9 cellular contexts compared by ENCODE assay signal in the genomic region with DNA sequence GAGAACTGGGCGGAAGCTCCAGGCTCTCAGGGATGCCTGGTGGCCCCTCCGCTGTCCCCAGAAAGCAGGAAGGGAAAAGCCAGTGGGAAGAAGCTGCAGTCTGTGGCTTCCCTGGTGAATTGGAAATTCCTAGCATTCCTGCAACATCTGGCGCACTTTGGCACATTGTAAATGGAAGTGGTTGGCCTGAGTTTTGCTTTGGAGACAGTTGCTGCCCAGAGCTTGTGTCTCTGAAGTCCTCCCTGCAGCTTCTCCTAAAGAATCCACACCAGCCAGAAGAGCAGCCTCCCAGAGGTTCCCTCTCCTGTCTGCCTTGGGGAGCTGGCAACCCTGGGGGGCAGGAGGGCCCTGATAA. TPM values are rescaled to one million over a fixed set of nuclear protein-coding genes. Genes with fewer than 3 reads are reported as not detected.
DNase-seq lines count a peak whose midpoint lies in the region; ATAC-seq and TF ChIP-seq lines count a peak whose summit lies in the region.
"Had no signal": no experiment of that assay in that cellular context is flagged by ENCODE, and none has a peak within 500 bp of the region (broad histone marks: within the 10 kb centered on the region; RNA-seq: fewer than 3 reads in every experiment).

No MANE protein-coding gene starts in this region.

- CTCF ChIA-PET in Caco-2 (lab: Charles Lee) = interaction anchor here (0.6 to 2.8 kb wide), 6 partner anchors 10 to 85 kb away, joined by 3 to 30 read pairs (median 8); no protein-coding TSS in a partner anchor

- H3K27ac ChIP-seq in gastroesophageal sphincter (peak overlapping the region; percentile 10 to 89 (median 84)), parathyroid adenoma (peak overlapping the region; percentile 88)

- H3K36me3 ChIP-seq in Caco-2 (ENCODE audit: control insufficient read depth, insufficient read depth, low read length) (peaks cover 4% of the 10 kb centered on the region), gastroesophageal sphincter (peaks cover 0 to 19% of the 10 kb centered on the region in 2 donors), parathyroid adenoma (ENCODE audit: control insufficient read depth, insufficient read depth, low read length) (no peaks in the 10 kb centered on the region)

- WGBS in gastroesophageal sphincter (ENCODE audit: low coverage in 1 of 2), 2 donors = no CpG with 5 or more reads among the region's 3 CpGs

- intact Hi-C loops in Caco-2 (cut with micrococcal nuclease; ENCODE audit: unreplicated experiment) = loop anchor here (1.0 kb wide), 3 partner anchors 7 to 19 kb away; no protein-coding TSS in a partner anchor

- no peak for TF ChIP-seq EP300 in gastroesophageal sphincter (IDR thresholded peaks at IDR 0.05)

- peaks cover 13% of the 10 kb centered on the region for H3K36me3 Mint-ChIP-seq in Caco-2 (ENCODE audit: insufficient read depth, unreplicated experiment)
- H3K36me3 Mint-ChIP-seq in stimulated activated memory B cell treated with anti-CD40 and anti-IgM and Interleukin-4, amounts not matched to agents 10 μg/mL and 1 μg/mL and 100 μg/mL, for 72 hours = no peaks in the 10 kb centered on the region

- no peak overlapping the region for H3K4me2 ChIP-seq in parathyroid adenoma (ENCODE audit: low read length)

- H3K9ac ChIP-seq in parathyroid adenoma = no peak overlapping the region

- TF ChIP-seq CTCF in Caco-2 (IDR thresholded peaks at IDR 0.05; ENCODE audit: insufficient read depth in 1 of 2, low read depth in 1 of 2, low read length in 1 of 2, severe bottlenecking in 1 of 2, unreplicated experiment in 1 of 2) (no peak), gastroesophageal sphincter (IDR thresholded peaks at IDR 0.05) (no peak), parathyroid adenoma (IDR thresholded peaks at IDR 0.05) (no peak)

- H3K9me3 ChIP-seq in Caco-2 (no peaks in the 10 kb centered on the region), gastroesophageal sphincter (no peaks in the 10 kb centered on the region), parathyroid adenoma (ENCODE audit: control insufficient read depth, low read length) (no peaks in the 10 kb centered on the region)

- H3K4me1 Mint-ChIP-seq in Caco-2 (ENCODE audit: low read depth, unreplicated experiment) = peaks cover 46% of the 10 kb centered on the region
- H3K4me1 Mint-ChIP-seq in stimulated activated memory B cell treated with anti-CD40 and anti-IgM and Interleukin-4, amounts not matched to agents 10 μg/mL and 1 μg/mL and 100 μg/mL, for 72 hours = no peaks in the 10 kb centered on the region

- peak overlapping the region; percentile 86 for H3K27ac Mint-ChIP-seq in Caco-2 (ENCODE audit: unreplicated experiment)
- H3K27ac Mint-ChIP-seq in stimulated activated memory B cell treated with anti-CD40 and anti-IgM and Interleukin-4, amounts not matched to agents 10 μg/mL and 1 μg/mL and 100 μg/mL, for 72 hours = no peak overlapping the region

- peak overlapping the region; percentile 69 for H3K4me3 Mint-ChIP-seq in Caco-2 (ENCODE audit: unreplicated experiment)
- no peak overlapping the region for H3K4me3 Mint-ChIP-seq in stimulated activated memory B cell treated with anti-CD40 and anti-IgM and Interleukin-4, amounts not matched to agents 10 μg/mL and 1 μg/mL and 100 μg/mL, for 72 hours

- no peaks in the 10 kb centered on the region for H3K27me3 ChIP-seq in Caco-2 (replicated peaks; ENCODE audit: control insufficient read depth, insufficient read depth, low read length)
- H3K27me3 ChIP-seq in gastroesophageal sphincter = no peaks in the 10 kb centered on the region
- no peaks in the 10 kb centered on the region for H3K27me3 ChIP-seq in parathyroid adenoma (ENCODE audit: control insufficient read depth, insufficient read depth, low read length)

- no peak for TF ChIP-seq POLR2A in gastroesophageal sphincter (IDR thresholded peaks at IDR 0.05)

- no peak overlapping the region for H2AFZ ChIP-seq in parathyroid adenoma

- BruUV-seq in Caco-2 (replicated peaks; lab: Mats Ljungman, UMichigan) = no TSS peak

- no peaks in the 10 kb centered on the region for H3K27me3 Mint-ChIP-seq in Caco-2 (ENCODE audit: insufficient read depth, unreplicated experiment)
- H3K27me3 Mint-ChIP-seq in stimulated activated memory B cell treated with anti-CD40 and anti-IgM and Interleukin-4, amounts not matched to agents 10 μg/mL and 1 μg/mL and 100 μg/mL, for 72 hours = peaks cover 5% of the 10 kb centered on the region

- peaks cover 58% of the 10 kb centered on the region for H3K4me1 ChIP-seq in Caco-2
- H3K4me1 ChIP-seq in gastroesophageal sphincter = peaks cover 3 to 69% (median 43%) of the 10 kb centered on the region in 3 donors
- peaks cover 10% of the 10 kb centered on the region for H3K4me1 ChIP-seq in parathyroid adenoma

- in situ Hi-C loops in SK-MEL-5 (cut with HindIII; ENCODE audit: low pct_unique_long_range_greater_than_20kb, low sequenced_read_pairs) = no loop called here

- peak; percentile 8 for ATAC-seq in gastroesophageal sphincter
- no peak for ATAC-seq in stimulated activated memory B cell treated with anti-CD40 and anti-IgM and Interleukin-4, amounts not matched to agents 10 μg/mL and 1 μg/mL and 100 μg/mL, for 72 hours
- no peak for ATAC-seq in GM19324 (IDR thresholded peaks at IDR 0.05; ENCODE audit: low FRiP score, unreplicated experiment)

- DNase-seq in Caco-2 (peak in 1 of 2 experiments; percentile 65), SK-MEL-5 (ENCODE audit: low read depth, low spot score) (peak; percentile 21), OCI-M1 (lab: John Stamatoyannopoulos, UW) (no peak)
- no peak for DNase-seq in activated naive CD4-positive, alpha-beta T cell (lab: John Stamatoyannopoulos, UW)
- DNase-seq: DMS79 treated with DMSO at 0.1 percent for 48 hours had no signal

- peaks cover 13% of the 10 kb centered on the region for H3K79me2 ChIP-seq in parathyroid adenoma

- POLR2A ChIA-PET in Caco-2 (lab: Charles Lee) = interaction anchor here (0.6 to 1.9 kb wide), 5 partner anchors 9 to 56 kb away, joined by 3 to 13 read pairs (median 7); no protein-coding TSS in a partner anchor

- H3K4me3 ChIP-seq in Caco-2 (ENCODE audit: low read depth, low read length) (no peak overlapping the region), gastroesophageal sphincter (no peak overlapping the region), parathyroid adenoma (ENCODE audit: low read depth, low read length) (no peak overlapping the region)

- no peaks in the 10 kb centered on the region for H3K9me3 Mint-ChIP-seq in Caco-2 (ENCODE audit: unreplicated experiment)
- no peaks in the 10 kb centered on the region for H3K9me3 Mint-ChIP-seq in stimulated activated memory B cell treated with anti-CD40 and anti-IgM and Interleukin-4, amounts not matched to agents 10 μg/mL and 1 μg/mL and 100 μg/mL, for 72 hours

RNA-seq across cellular contexts. Expression of gene ARHGEF10L, which starts 48.2 kb away (rescaled TPM):
- total RNA-seq in Caco-2 (2022) (31.3 and 34.0 TPM in 2 replicates), gastroesophageal sphincter (10 to 100 TPM; 50.9 to 97.0 (median 80.3) TPM)
- 4.2 and 4.4 TPM in 2 replicates for total RNA-seq in SK-MEL-5 (2014; rRNA removed; shearing (Covaris generic))
- 6.8 and 9.3 TPM in 2 replicates for polyA plus RNA-seq in SK-MEL-5 (2015; cell fraction: cytosol; rRNA removed)
- polyA plus RNA-seq in SK-MEL-5 (2015; cell fraction: nucleus; rRNA removed) = 15.1 and 28.3 TPM in 2 replicates
